In genomic region chr20:38225240-38225899, GRCh38 we compare ENCODE assay signal across 28 cellular contexts. TPM values are rescaled to one million over a fixed set of nuclear protein-coding genes. Genes with fewer than 3 reads are reported as not detected.
"Had no signal": no experiment of that assay in that cellular context is flagged by ENCODE, and none has a peak within 500 bp of the region (broad histone marks: within the 10 kb centered on the region; RNA-seq: fewer than 3 reads in every experiment).

No MANE protein-coding gene starts in this region.

- H3K9me3 ChIP-seq: colonic mucosa, esophagus squamous epithelium, heart right ventricle, left lung, ovary, testis, tibial artery had no signal

- H3K4me1 ChIP-seq: colonic mucosa, testis had no signal

- H3K36me3 ChIP-seq: colonic mucosa, left lung, ovary had no signal

- DNase-seq: colonic mucosa; dermis blood vessel endothelial cell; effector memory CD8-positive, alpha-beta T cell; erythroblast; esophagus squamous epithelium; foreskin melanocyte; glutamatergic neuron; heart right ventricle; hippocampal formation; left cardiac atrium; mammary epithelial cell; mesendoderm; midbrain; naive thymus-derived CD8-positive, alpha-beta T cell; nephron progenitor cell; occipital lobe; posterior cingulate gyrus; retina; stimulated activated CD4-positive, alpha-beta T cell treated with anti-CD3 and anti-CD28 coated beads, Interleukin-4, amount 100 ng/mL, for 4 hours; stimulated activated naive CD8-positive, alpha-beta T cell treated with anti-CD3 and anti-CD28 coated beads, Interleukin-15, Interleukin-2, amounts not matched to agents 100 U/mL and 50 U/mL, for 24 hours; substantia nigra; testis had no signal

- H3K4me3 Mint-ChIP-seq: effector memory CD8-positive, alpha-beta T cell; nephron progenitor cell; stimulated activated memory B cell treated with anti-CD40 and anti-IgM and Interleukin-4, amounts not matched to agents 10 μg/mL and 1 μg/mL and 100 μg/mL, for 72 hours; type B pancreatic cell had no signal

- H3K27ac Mint-ChIP-seq: naive thymus-derived CD8-positive, alpha-beta T cell; stimulated activated memory B cell treated with anti-CD40 and anti-IgM and Interleukin-4, amounts not matched to agents 10 μg/mL and 1 μg/mL and 100 μg/mL, for 72 hours; type B pancreatic cell had no signal

- H3K27me3 ChIP-seq: colonic mucosa, esophagus squamous epithelium, left lung, ovary, testis, tibial artery had no signal

- H3K4me1 Mint-ChIP-seq: nephron progenitor cell had no signal

- H3K9me3 Mint-ChIP-seq: effector memory CD8-positive, alpha-beta T cell; naive thymus-derived CD8-positive, alpha-beta T cell; nephron progenitor cell; stimulated activated memory B cell treated with anti-CD40 and anti-IgM and Interleukin-4, amounts not matched to agents 10 μg/mL and 1 μg/mL and 100 μg/mL, for 72 hours; type B pancreatic cell had no signal

- ATAC-seq: effector memory CD8-positive, alpha-beta T cell; heart right ventricle; left lung; naive thymus-derived CD8-positive, alpha-beta T cell; sciatic nerve; stimulated activated memory B cell treated with anti-CD40 and anti-IgM and Interleukin-4, amounts not matched to agents 10 μg/mL and 1 μg/mL and 100 μg/mL, for 72 hours; stimulated activated naive CD8-positive, alpha-beta T cell treated with anti-CD3 and anti-CD28 coated beads, Interleukin-15, Interleukin-2, amounts not matched to agents 100 U/mL and 50 U/mL, for 24 hours had no signal

- H3K36me3 Mint-ChIP-seq: naive thymus-derived CD8-positive, alpha-beta T cell; stimulated activated memory B cell treated with anti-CD40 and anti-IgM and Interleukin-4, amounts not matched to agents 10 μg/mL and 1 μg/mL and 100 μg/mL, for 72 hours; type B pancreatic cell had no signal

- H3K4me3 ChIP-seq: colonic mucosa, esophagus squamous epithelium, heart right ventricle, left lung, ovary, testis, tibial artery had no signal

- H3K27ac ChIP-seq: colonic mucosa, esophagus squamous epithelium, heart right ventricle, left lung, ovary, testis, tibial artery had no signal

RNA-seq across cellular contexts. Expression of gene KIAA1755, which starts 35.2 kb away (rescaled TPM):
- total RNA-seq: naive thymus-derived CD8-positive, alpha-beta T cell had no signal
